Comparison of ENCODE assay signal across 18 cellular contexts in genomic region chr4:38985363-38986065, GRCh38. TPM values are rescaled to one million over a fixed set of nuclear protein-coding genes. Genes with fewer than 3 reads are reported as not detected.
A peak's percentile ranks its signal among the peaks of the same experiment; 100 is the strongest.
DNase-seq lines count a peak whose midpoint lies in the region; ATAC-seq and TF ChIP-seq lines count a peak whose summit lies in the region.
"Had no signal": no experiment of that assay in that cellular context is flagged by ENCODE, and none has a peak within 500 bp of the region (broad histone marks: within the 10 kb centered on the region; RNA-seq: fewer than 3 reads in every experiment).

No MANE protein-coding gene starts in this region.

- H3F3A ChIP-seq in DOHH2 (ENCODE audit: control insufficient read depth, insufficient read depth): peaks cover 12% of the 10 kb centered on the region

- no peak for TF ChIP-seq CTCF in DOHH2 (IDR thresholded peaks at IDR 0.05; ENCODE audit: low read depth, low read length, poor library complexity, severe bottlenecking)
- TF ChIP-seq CTCF in HEK293 (tag by site-specific recombination; IDR thresholded peaks at IDR 0.05): no peak
- TF ChIP-seq CTCF in stomach (IDR thresholded peaks at IDR 0.05): no peak

- H3K36me3 ChIP-seq in DOHH2 (ENCODE audit: control insufficient read depth, low read length) (peaks cover 92% of the 10 kb centered on the region), HEK293 (ENCODE audit: control insufficient read depth in 2 of 2, insufficient read depth in 1 of 2, low read length in 2 of 2) (no peaks in the 10 kb centered on the region), aorta (ENCODE audit: control insufficient read depth in 1 of 2, insufficient read depth in 2 of 2, low read length in 1 of 2) (no peaks in the 10 kb centered on the region), stomach (no peaks in the 10 kb centered on the region)
- peaks cover 0 to 7% (median 0%) of the 10 kb centered on the region in 3 experiments for H3K36me3 ChIP-seq in naive thymus-derived CD4-positive, alpha-beta T cell (ENCODE audit: control insufficient read depth in 2 of 3, insufficient read depth in 3 of 3, low read length in 3 of 3)
- H3K36me3 ChIP-seq: gastroesophageal sphincter, ovary had no signal

- H3K9me3 ChIP-seq in DOHH2 (ENCODE audit: control insufficient read depth, insufficient read depth, low read length) (no peaks in the 10 kb centered on the region), HEK293 (ENCODE audit: control insufficient read depth, insufficient read depth, low read depth, low read length) (no peaks in the 10 kb centered on the region), aorta (ENCODE audit: control insufficient read depth, low read length) (no peaks in the 10 kb centered on the region), stomach (no peaks in the 10 kb centered on the region)
- no peaks in the 10 kb centered on the region for H3K9me3 ChIP-seq in naive thymus-derived CD4-positive, alpha-beta T cell (ENCODE audit: control insufficient read depth in 2 of 3, low read length in 3 of 3)
- H3K9me3 ChIP-seq: Caco-2, gastroesophageal sphincter, ovary had no signal

- TF ChIP-seq EP300 in stomach (IDR thresholded peaks at IDR 0.05): no peak

- no peaks in the 10 kb centered on the region for H3K9me3 Mint-ChIP-seq in activated naive CD8-positive, alpha-beta T cell treated with anti-CD3 and anti-CD28 coated beads for 36 hours
- H3K9me3 Mint-ChIP-seq in naive thymus-derived CD4-positive, alpha-beta T cell: peaks cover 0 to 1% (median 0%) of the 10 kb centered on the region in 11 donors
- H3K9me3 Mint-ChIP-seq: dendritic cell treated with granulocyte-macrophage colony-stimulating factor and Interleukin-4, amounts not matched to agents 40 ng/mL and 50 ng/mL, for 4 days; HFFc6; stimulated activated naive CD8-positive, alpha-beta T cell treated with anti-CD3 and anti-CD28 coated beads, Interleukin-15, Interleukin-2, amounts not matched to agents 100 ng/mL and 50 ng/mL, for 24 hours; WTC11 had no signal

- H3K4me3 Mint-ChIP-seq in activated naive CD8-positive, alpha-beta T cell treated with anti-CD3 and anti-CD28 coated beads for 36 hours: no peak overlapping the region
- H3K4me3 Mint-ChIP-seq in naive thymus-derived CD4-positive, alpha-beta T cell: peak overlapping the region in 7 of 10 donors; percentile 16 to 81 (median 28)
- H3K4me3 Mint-ChIP-seq: activated naive CD8-positive, alpha-beta T cell; dendritic cell treated with granulocyte-macrophage colony-stimulating factor and Interleukin-4, amounts not matched to agents 40 ng/mL and 50 ng/mL, for 4 days; HFFc6; stimulated activated naive CD8-positive, alpha-beta T cell treated with anti-CD3 and anti-CD28 coated beads, Interleukin-15, Interleukin-2, amounts not matched to agents 100 ng/mL and 50 ng/mL, for 24 hours; WTC11 had no signal

- H4K20me1 ChIP-seq in DOHH2 (ENCODE audit: control insufficient read depth, insufficient read depth, low read depth, low read length): no peaks in the 10 kb centered on the region

- H3K27ac Mint-ChIP-seq in activated naive CD8-positive, alpha-beta T cell treated with anti-CD3 and anti-CD28 coated beads for 36 hours: peak overlapping the region; percentile 64
- peak overlapping the region in 6 of 9 donors; percentile 16 to 90 (median 64) for H3K27ac Mint-ChIP-seq in naive thymus-derived CD4-positive, alpha-beta T cell
- H3K27ac Mint-ChIP-seq: activated naive CD8-positive, alpha-beta T cell; dendritic cell treated with granulocyte-macrophage colony-stimulating factor and Interleukin-4, amounts not matched to agents 40 ng/mL and 50 ng/mL, for 4 days; HFFc6 had no signal

- POLR2A ChIA-PET in HEK293 (lab: Yijun Ruan, JAX): no interaction called here
- POLR2A ChIA-PET in naive thymus-derived CD4-positive, alpha-beta T cell (lab: Charles Lee): interaction anchor here (0.7 to 1.1 kb wide), 3 partner anchors 42 to 205 kb away, joined by 3 to 4 read pairs (median 3); no protein-coding TSS in a partner anchor

- DNase-seq in activated naive CD8-positive, alpha-beta T cell treated with anti-CD3 and anti-CD28 coated beads for 36 hours: no peak
- peak in 1 of 9 donors; percentile 29 for DNase-seq in naive thymus-derived CD4-positive, alpha-beta T cell
- no peak for DNase-seq in aorta
- DNase-seq in HuH-7.5 (ENCODE audit: low spot score): no peak
- DNase-seq in stomach: no peak
- DNase-seq: Caco-2, HFFc6, left cardiac atrium, ovary, SHP77 had no signal

- 70 to 73% methylated on average over 10 of the region's 10 CpGs for WGBS in aorta, 2 donors
- 62 to 69% (median 62%) methylated on average over 10 of the region's 10 CpGs for WGBS in stomach, 5 donors

- H3K27me3 Mint-ChIP-seq in activated naive CD8-positive, alpha-beta T cell treated with anti-CD3 and anti-CD28 coated beads for 36 hours: no peaks in the 10 kb centered on the region
- H3K27me3 Mint-ChIP-seq in naive thymus-derived CD4-positive, alpha-beta T cell: no peaks in the 10 kb centered on the region
- H3K27me3 Mint-ChIP-seq: activated naive CD8-positive, alpha-beta T cell; dendritic cell treated with granulocyte-macrophage colony-stimulating factor and Interleukin-4, amounts not matched to agents 40 ng/mL and 50 ng/mL, for 4 days; stimulated activated naive CD8-positive, alpha-beta T cell treated with anti-CD3 and anti-CD28 coated beads, Interleukin-15, Interleukin-2, amounts not matched to agents 100 ng/mL and 50 ng/mL, for 24 hours had no signal

- peaks cover 43% of the 10 kb centered on the region for H3K4me1 ChIP-seq in DOHH2 (ENCODE audit: control insufficient read depth, low read length)
- no peaks in the 10 kb centered on the region for H3K4me1 ChIP-seq in HEK293 (ENCODE audit: control insufficient read depth, insufficient read depth, low read length)
- H3K4me1 ChIP-seq in naive thymus-derived CD4-positive, alpha-beta T cell (ENCODE audit: control insufficient read depth in 2 of 2, insufficient read depth in 2 of 2, low read length in 2 of 2): no peaks in the 10 kb centered on the region
- peaks cover 0 to 2% of the 10 kb centered on the region in 2 donors for H3K4me1 ChIP-seq in aorta (ENCODE audit: control insufficient read depth in 1 of 2, insufficient read depth in 2 of 2, low read length in 2 of 2)
- peaks cover 0 to 7% (median 2%) of the 10 kb centered on the region in 4 donors for H3K4me1 ChIP-seq in stomach
- H3K4me1 ChIP-seq: gastroesophageal sphincter had no signal

- no peaks in the 10 kb centered on the region for H3K9me2 ChIP-seq in DOHH2 (replicated peaks; ENCODE audit: control insufficient read depth, low read length)

- H3K27ac ChIP-seq in DOHH2 (ENCODE audit: low read depth, low read length) (0 out of 2 replicates have a peak overlapping the region, but pooled peaks have one; percentile 1), HEK293 (ENCODE audit: extremely low read depth, low read depth, low read length) (no peak overlapping the region), aorta (ENCODE audit: low read depth in 1 of 2, low read length in 2 of 2) (no peak overlapping the region), stomach (peak overlapping the region in 1 of 5 donors; percentile 27)
- no peak overlapping the region for H3K27ac ChIP-seq in naive thymus-derived CD4-positive, alpha-beta T cell (ENCODE audit: low read depth, low read length)
- H3K27ac ChIP-seq: gastroesophageal sphincter, ovary had no signal

- H3K27me3 ChIP-seq in DOHH2 (ENCODE audit: control insufficient read depth, low read length) (no peaks in the 10 kb centered on the region), aorta (ENCODE audit: control insufficient read depth in 1 of 2, insufficient read depth in 2 of 2, low read length in 1 of 2) (no peaks in the 10 kb centered on the region), stomach (no peaks in the 10 kb centered on the region)
- H3K27me3 ChIP-seq in naive thymus-derived CD4-positive, alpha-beta T cell (ENCODE audit: control insufficient read depth in 2 of 2, insufficient read depth in 2 of 2, low read length in 2 of 2): no peaks in the 10 kb centered on the region
- H3K27me3 ChIP-seq: gastroesophageal sphincter, ovary had no signal

- peak; percentile 18 for ATAC-seq in naive thymus-derived CD4-positive, alpha-beta T cell
- ATAC-seq in aorta (ENCODE audit: low FRiP score) (no peak), GM21367 (IDR thresholded peaks at IDR 0.05; ENCODE audit: unreplicated experiment) (no peak)
- ATAC-seq: gastroesophageal sphincter, left cardiac atrium, WTC11 had no signal

- H3K4me1 Mint-ChIP-seq in activated naive CD8-positive, alpha-beta T cell treated with anti-CD3 and anti-CD28 coated beads for 36 hours: peaks cover 49% of the 10 kb centered on the region
- H3K4me1 Mint-ChIP-seq in naive thymus-derived CD4-positive, alpha-beta T cell: peaks cover 5 to 77% (median 14%) of the 10 kb centered on the region in 7 donors

- TF ChIP-seq POLR2A in stomach (IDR thresholded peaks at IDR 0.05): no peak

- peaks cover 42% of the 10 kb centered on the region for H3K36me3 Mint-ChIP-seq in activated naive CD8-positive, alpha-beta T cell treated with anti-CD3 and anti-CD28 coated beads for 36 hours
- peaks cover 9 to 68% (median 39%) of the 10 kb centered on the region in 5 donors for H3K36me3 Mint-ChIP-seq in naive thymus-derived CD4-positive, alpha-beta T cell
- H3K36me3 Mint-ChIP-seq: WTC11 had no signal

- CTCF ChIA-PET in HEK293 (lab: Yijun Ruan, JAX): interaction anchor here (1.3 kb wide), 1 partner anchor 125 kb away, joined by 3 read pairs; no protein-coding TSS in a partner anchor
- CTCF ChIA-PET in naive thymus-derived CD4-positive, alpha-beta T cell (lab: Charles Lee): no interaction called here

- no peaks in the 10 kb centered on the region for H3K79me2 ChIP-seq in DOHH2 (ENCODE audit: control insufficient read depth, low read length)

- H3K4me3 ChIP-seq in DOHH2 (ENCODE audit: low read length) (no peak overlapping the region), HEK293 (ENCODE audit: low read depth, low read length) (no peak overlapping the region), aorta (ENCODE audit: low read length in 2 of 2) (no peak overlapping the region), stomach (no peak overlapping the region)
- H3K4me3 ChIP-seq in naive thymus-derived CD4-positive, alpha-beta T cell (ENCODE audit: low read length): no peak overlapping the region
- H3K4me3 ChIP-seq: gastroesophageal sphincter, ovary had no signal

- H3K4me2 ChIP-seq in DOHH2 (ENCODE audit: low read length): no peak overlapping the region

- intact Hi-C loops in naive thymus-derived CD4-positive, alpha-beta T cell (cut with micrococcal nuclease): loop anchor here (2.0 to 10.0 kb wide), 5 partner anchors 37 to 149 kb away; partner anchors contain the start of gene TMEM156 (in 1 of the 2)
- intact Hi-C loops in aorta (cut with DNase I) (no loop called here), stomach (cut with DNase I; ENCODE audit: low total_unique reads) (no loop called here)

RNA-seq across cellular contexts. Expression of gene TMEM156, which starts 46.7 kb away (rescaled TPM):
- 10 to 100 TPM; 11.3 to 11.7 TPM for total RNA-seq in activated naive CD8-positive, alpha-beta T cell treated with anti-CD3 and anti-CD28 coated beads for 36 hours
- total RNA-seq in naive thymus-derived CD4-positive, alpha-beta T cell: 10 to 100 TPM in 2 of 5 experiments, 1 to 10 TPM in 3; 8.6 to 36.4 (median 9.4) TPM
- polyA plus RNA-seq in naive thymus-derived CD4-positive, alpha-beta T cell: 10 to 100 TPM; 16.6 to 37.0 TPM
- total RNA-seq in aorta (under 1 TPM; 0.30 to 0.52 TPM), stomach (1 to 10 TPM in 1 of 5 donors, under 1 TPM in 1, not detected in 3; 0.37 to 1.2 TPM)
- polyA plus RNA-seq in aorta (under 1 TPM; 0.05 to 0.25 TPM), stomach (1 to 10 TPM in 1 of 3 donors, under 1 TPM in 1, not detected in 1; 0.44 to 1.8 TPM)
- total RNA-seq: Caco-2, gastroesophageal sphincter had no signal

Comparison
In these comparisons a context has a peak if more than half of its experiments do, and no peak if none do; other contexts are left out.
1. RNA of gene TMEM156, which starts 46.7 kb away (total RNA-seq): 11.3 to 11.7 TPM in activated naive CD8-positive, alpha-beta T cell treated with anti-CD3 and anti-CD28 coated beads for 36 hours and 8.6 to 36.4 TPM in naive thymus-derived CD4-positive, alpha-beta T cell; 0.30 to 0.52 TPM in aorta and 0.37 to 1.2 TPM in stomach; every median in the first group is over 4 times any median in the second.
2. intact Hi-C loops: an anchor here in naive thymus-derived CD4-positive, alpha-beta T cell (2.0 to 10.0 kb wide); none called in aorta and stomach.